In genomic region chr21:45403133-45403824, GRCh38 we compare ENCODE assay signal across 12 cellular contexts. TPM values are rescaled to one million over a fixed set of nuclear protein-coding genes. Genes with fewer than 3 reads are reported as not detected.
DNase-seq lines count a peak whose midpoint lies in the region; TF ChIP-seq lines count a peak whose summit lies in the region.
"Had no signal": no experiment of that assay in that cellular context is flagged by ENCODE, and none has a peak within 500 bp of the region (broad histone marks: within the 10 kb centered on the region; RNA-seq: fewer than 3 reads in every experiment).

No MANE protein-coding gene starts in this region.

- H3K9me3 ChIP-seq in Caco-2 (peaks cover 10% of the 10 kb centered on the region), PC-9 (ENCODE audit: insufficient read depth, low read depth) (peaks cover 10% of the 10 kb centered on the region), MM.1S (replicated peaks; ENCODE audit: insufficient read depth, low read length) (no peaks in the 10 kb centered on the region; the same call in 1 of the 2 replicates), HAP-1 (peaks cover 5% of the 10 kb centered on the region; the same call in 1 of the 2 replicates)
- H3K9me3 ChIP-seq: testis had no signal

- H3F3A ChIP-seq in PC-9 (ENCODE audit: insufficient read depth, low read depth), result peaks cover 18% of the 10 kb centered on the region
- no peaks in the 10 kb centered on the region for H3F3A ChIP-seq in MM.1S (ENCODE audit: insufficient read depth, low read length)

- H3K4me1 Mint-ChIP-seq in Caco-2 (ENCODE audit: low read depth, unreplicated experiment) (peaks cover 21% of the 10 kb centered on the region), endothelial cell (ENCODE audit: unreplicated experiment) (peaks cover 18% of the 10 kb centered on the region), neural crest cell (peaks cover 19% of the 10 kb centered on the region)

- H3K9me3 Mint-ChIP-seq in Caco-2 (ENCODE audit: unreplicated experiment) (peaks cover 24% of the 10 kb centered on the region), endothelial cell (ENCODE audit: unreplicated experiment) (no peaks in the 10 kb centered on the region), neural crest cell (peaks cover 6% of the 10 kb centered on the region)

- H3K4me3 ChIP-seq in Caco-2 (ENCODE audit: low read depth, low read length) (no peak overlapping the region), PC-9 (no peak overlapping the region), MM.1S (ENCODE audit: low read length) (no peak overlapping the region), HAP-1 (no peak overlapping the region)
- H3K4me3 ChIP-seq: SJSA1, testis had no signal

- TF ChIP-seq CTCF in Caco-2 (IDR thresholded peaks at IDR 0.05; ENCODE audit: insufficient read depth in 1 of 2, low read depth in 1 of 2, low read length in 1 of 2, severe bottlenecking in 1 of 2, unreplicated experiment in 1 of 2) (no peak), PC-9 (conservative IDR thresholded peaks at IDR 0.05) (no peak), endothelial cell (IDR thresholded peaks at IDR 0.05; ENCODE audit: unreplicated experiment) (no peak), neural crest cell (conservative IDR thresholded peaks at IDR 0.05) (no peak), MM.1S (IDR thresholded peaks at IDR 0.05; ENCODE audit: low read length) (no peak)

- H3K4me3 Mint-ChIP-seq in Caco-2 (ENCODE audit: unreplicated experiment) (peak overlapping the region; percentile 76), endothelial cell (ENCODE audit: unreplicated experiment) (peak overlapping the region; percentile 91), neural crest cell (peak overlapping the region; percentile 87)

- H3K27me3 ChIP-seq in Caco-2 (replicated peaks; ENCODE audit: control insufficient read depth, insufficient read depth, low read length), result no peaks in the 10 kb centered on the region
- H3K27me3 ChIP-seq in PC-9 (ENCODE audit: insufficient read depth, low read depth), result no peaks in the 10 kb centered on the region
- H3K27me3 ChIP-seq in MM.1S (replicated peaks; ENCODE audit: insufficient read depth, low read length), result peaks cover 90% of the 10 kb centered on the region
- 0 out of 2 replicates have a peak, but pooled peaks cover 2% of the 10 kb centered on the region for H3K27me3 ChIP-seq in HAP-1 (ENCODE audit: low read depth)
- H3K27me3 ChIP-seq: testis had no signal

- H3K79me2 ChIP-seq in PC-9 (ENCODE audit: low read depth), result no peaks in the 10 kb centered on the region
- no peaks in the 10 kb centered on the region for H3K79me2 ChIP-seq in MM.1S (ENCODE audit: low read length)

- H3K27me3 Mint-ChIP-seq in Caco-2 (ENCODE audit: insufficient read depth, unreplicated experiment) (no peaks in the 10 kb centered on the region), endothelial cell (ENCODE audit: unreplicated experiment) (peaks cover 8% of the 10 kb centered on the region), neural crest cell (ENCODE audit: low read depth) (peaks cover 70% of the 10 kb centered on the region)

- peak overlapping the region; percentile 54 for H3K27ac Mint-ChIP-seq in Caco-2 (ENCODE audit: unreplicated experiment)
- H3K27ac Mint-ChIP-seq in endothelial cell (ENCODE audit: unreplicated experiment), result no peak overlapping the region
- no peak overlapping the region for H3K27ac Mint-ChIP-seq in neural crest cell (ENCODE audit: unreplicated experiment)

- no peak overlapping the region for H2AFZ ChIP-seq in PC-9
- no peak overlapping the region for H2AFZ ChIP-seq in MM.1S (ENCODE audit: low read length)

- H3K36me3 Mint-ChIP-seq in Caco-2 (ENCODE audit: insufficient read depth, unreplicated experiment) (peaks cover 23% of the 10 kb centered on the region), endothelial cell (ENCODE audit: low read depth, unreplicated experiment) (peaks cover 3% of the 10 kb centered on the region), neural crest cell (ENCODE audit: low read depth) (peaks cover 5% of the 10 kb centered on the region)

- POLR2A ChIA-PET in Caco-2 (lab: Charles Lee) (no interaction called here), PC-9 (lab: Charles Lee; ENCODE audit: unreplicated experiment) (no interaction called here)

- H3K36me3 ChIP-seq in Caco-2 (ENCODE audit: control insufficient read depth, insufficient read depth, low read length) (peaks cover 2% of the 10 kb centered on the region; the same call in 1 of the 2 replicates), PC-9 (ENCODE audit: low read depth) (no peaks in the 10 kb centered on the region), MM.1S (replicated peaks; ENCODE audit: insufficient read depth, low read length) (no peaks in the 10 kb centered on the region), HAP-1 (replicated peaks) (peaks cover 5% of the 10 kb centered on the region; the same call in 1 of the 2 replicates)

- H4K20me1 ChIP-seq in PC-9 (ENCODE audit: insufficient read depth), result peaks cover 5% of the 10 kb centered on the region; the same call in 1 of the 2 replicates
- H4K20me1 ChIP-seq in MM.1S (ENCODE audit: insufficient read depth, low read length), result no peaks in the 10 kb centered on the region

- in situ Hi-C loops in HAP-1 (cut with MboI; ENCODE audit: low sequenced_read_pairs), result no loop called here

- BruUV-seq in Caco-2 (replicated peaks; lab: Mats Ljungman, UMichigan) (no TSS peak), PC-9 (replicated peaks; lab: Mats Ljungman, UMichigan) (no TSS peak)

- H3K27ac ChIP-seq in PC-9, result no peak overlapping the region
- no peak overlapping the region for H3K27ac ChIP-seq in MM.1S (ENCODE audit: low read length)
- H3K27ac ChIP-seq: SJSA1 had no signal

- no peak overlapping the region for H3K9ac ChIP-seq in MM.1S (ENCODE audit: low read length)

- H3K4me2 ChIP-seq in PC-9, result peak overlapping the region; percentile 48
- H3K4me2 ChIP-seq in MM.1S (ENCODE audit: low read depth, low read length), result no peak overlapping the region

- DNase-seq in Caco-2, result no peak
- peak; percentile 80 to 84 for DNase-seq in PC-9
- no peak for DNase-seq in endothelial cell (ENCODE audit: low spot score)
- DNase-seq in neural crest cell (ENCODE audit: low read depth, low spot score), result no peak
- no peak for DNase-seq in NCI-H226
- no peak for DNase-seq in MM.1S
- no peak for DNase-seq in HAP-1 (ENCODE audit: low spot score in 2 of 2)
- DNase-seq in NCI-H345 (lab: John Stamatoyannopoulos, UW), result no peak
- DNase-seq: activated CD8-positive, alpha-beta memory T cell treated with anti-CD3 and anti-CD28 coated beads for 24 hours; nucleus accumbens had no signal

- CTCF ChIA-PET in Caco-2 (lab: Charles Lee) (no interaction called here), PC-9 (lab: Charles Lee) (no interaction called here)

- no peaks in the 10 kb centered on the region for H3K9me2 ChIP-seq in PC-9 (ENCODE audit: insufficient read depth)
- H3K9me2 ChIP-seq in MM.1S (replicated peaks; ENCODE audit: insufficient read depth, low read length), result no peaks in the 10 kb centered on the region

- intact Hi-C loops in Caco-2 (cut with micrococcal nuclease; ENCODE audit: unreplicated experiment) (no loop called here), PC-9 (cut with micrococcal nuclease; ENCODE audit: unreplicated experiment) (loop anchor here (1.0 to 5.0 kb wide), 2 partner anchors 39 to 86 kb away; no protein-coding TSS in a partner anchor)

- peaks cover 28% of the 10 kb centered on the region for H3K4me1 ChIP-seq in Caco-2
- H3K4me1 ChIP-seq in PC-9 (replicated peaks; ENCODE audit: insufficient read depth), result peaks cover 48% of the 10 kb centered on the region
- no peaks in the 10 kb centered on the region for H3K4me1 ChIP-seq in MM.1S (ENCODE audit: low read length)
- peaks cover 7% of the 10 kb centered on the region for H3K4me1 ChIP-seq in HAP-1

RNA-seq across cellular contexts. Expression of gene COL18A1, which starts 1.7 kb away (rescaled TPM):
- total RNA-seq in Caco-2 (2022), result 160 and 170 TPM in 2 replicates
- 82.4 and 106 TPM in 2 replicates for total RNA-seq in PC-9 (2021)
- 61.1 TPM for total RNA-seq in endothelial cell (ENCODE audit: unreplicated experiment)
- total RNA-seq in neural crest cell, result 18.2 and 19.2 TPM in 2 replicates

Comparison
In these comparisons a context has a peak if more than half of its experiments do, and no peak if none do; other contexts are left out.
1. DNase-seq: peak in PC-9 (2 of 2); none in Caco-2 (0 of 2), endothelial cell (single experiment), neural crest cell (single experiment), NCI-H226 (single experiment), MM.1S (single experiment), HAP-1 (0 of 2) and NCI-H345 (single experiment).
2. Peak in every context shown above with its lines, with median percentiles within 50 percentile points of each other: H3K4me3 Mint-ChIP-seq.